22 cellular contexts compared by ENCODE assay signal in genomic region chr21:22468893-22469292, GRCh38.
A peak's percentile ranks its signal among the peaks of the same experiment; 100 is the strongest.
DNase-seq lines count a peak whose midpoint lies in the region; ATAC-seq and TF ChIP-seq lines count a peak whose summit lies in the region.
"Had no signal": no experiment of that assay in that cellular context is flagged by ENCODE, and none has a peak within 500 bp of the region (broad histone marks: within the 10 kb centered on the region; RNA-seq: fewer than 3 reads in every experiment).

No MANE protein-coding gene starts in this region.

- peaks cover 15% of the 10 kb centered on the region for H3K9me3 ChIP-seq in PC-3 (ENCODE audit: low read length)
- H3K9me3 ChIP-seq: A549, BLaER1 had no signal

- no peaks in the 10 kb centered on the region for H3K36me3 Mint-ChIP-seq in activated CD4-positive, alpha-beta T cell treated with anti-CD3 and anti-CD28 coated beads for 36 hours (ENCODE audit: low read depth)
- H3K36me3 Mint-ChIP-seq in activated T-helper 17 cell treated with anti-CD3 and anti-CD28 coated beads, Interleukin-2, amount 50 U/mL, for 72 hours (ENCODE audit: low read depth) = no peaks in the 10 kb centered on the region
- no peaks in the 10 kb centered on the region for H3K36me3 Mint-ChIP-seq in stimulated activated memory B cell treated with anti-CD40 and anti-IgM and Interleukin-4, amounts not matched to agents 10 μg/mL and 1 μg/mL and 100 μg/mL, for 72 hours
- H3K36me3 Mint-ChIP-seq: CD14-positive monocyte; CD4-positive, alpha-beta memory T cell had no signal

- no peaks in the 10 kb centered on the region for H3K27me3 ChIP-seq in PC-3 (ENCODE audit: low read length)
- H3K27me3 ChIP-seq: BLaER1 had no signal

- no peaks in the 10 kb centered on the region for H3K36me3 ChIP-seq in PC-3 (ENCODE audit: low read depth, low read length)
- H3K36me3 ChIP-seq: BLaER1 had no signal

- no peak overlapping the region for H3K27ac ChIP-seq in caudate nucleus (ENCODE audit: low read depth, low read length)
- no peak overlapping the region for H3K27ac ChIP-seq in PC-3 (ENCODE audit: low read length)
- H3K27ac ChIP-seq: 22Rv1, A549, BLaER1 had no signal

- CTCF ChIA-PET in activated CD4-positive, alpha-beta T cell treated with anti-CD3 and anti-CD28 coated beads for 36 hours (lab: Charles Lee) = no interaction called here
- CTCF ChIA-PET in PC-3 (lab: Charles Lee) = no interaction called here

- H3K9me3 Mint-ChIP-seq in activated CD4-positive, alpha-beta T cell treated with anti-CD3 and anti-CD28 coated beads for 36 hours (ENCODE audit: low read depth) = no peaks in the 10 kb centered on the region
- peaks cover 10% of the 10 kb centered on the region for H3K9me3 Mint-ChIP-seq in activated T-helper 17 cell treated with anti-CD3 and anti-CD28 coated beads, Interleukin-2, amount 50 U/mL, for 72 hours
- H3K9me3 Mint-ChIP-seq in stimulated activated memory B cell treated with anti-CD40 and anti-IgM and Interleukin-4, amounts not matched to agents 10 μg/mL and 1 μg/mL and 100 μg/mL, for 72 hours = peaks cover 2% of the 10 kb centered on the region

- no peak overlapping the region for H2AFZ ChIP-seq in PC-3 (ENCODE audit: low read length)

- POLR2A ChIA-PET in activated CD4-positive, alpha-beta T cell treated with anti-CD3 and anti-CD28 coated beads for 36 hours (lab: Charles Lee) = no interaction called here
- POLR2A ChIA-PET in PC-3 (lab: Charles Lee; ENCODE audit: unreplicated experiment) = no interaction called here

- H3K9me2 ChIP-seq in PC-3 (replicated peaks; ENCODE audit: low read length) = no peaks in the 10 kb centered on the region

- intact Hi-C loops in activated CD4-positive, alpha-beta T cell treated with anti-CD3 and anti-CD28 coated beads for 36 hours (cut with DNase I, micrococcal nuclease) = no loop called here
- intact Hi-C loops in PC-3 (cut with micrococcal nuclease) = no loop called here

- H3K9ac ChIP-seq in PC-3 (ENCODE audit: low read length) = no peak overlapping the region
- H3K9ac ChIP-seq: BLaER1 had no signal

- no peaks in the 10 kb centered on the region for H3F3A ChIP-seq in PC-3 (ENCODE audit: low read length, unreplicated experiment)

- H3K4me1 Mint-ChIP-seq in activated CD4-positive, alpha-beta T cell treated with anti-CD3 and anti-CD28 coated beads for 36 hours = no peaks in the 10 kb centered on the region
- H3K4me1 Mint-ChIP-seq in activated T-helper 17 cell treated with anti-CD3 and anti-CD28 coated beads, Interleukin-2, amount 50 U/mL, for 72 hours = no peaks in the 10 kb centered on the region
- H3K4me1 Mint-ChIP-seq in stimulated activated memory B cell treated with anti-CD40 and anti-IgM and Interleukin-4, amounts not matched to agents 10 μg/mL and 1 μg/mL and 100 μg/mL, for 72 hours = no peaks in the 10 kb centered on the region
- H3K4me1 Mint-ChIP-seq: CD14-positive monocyte; CD4-positive, alpha-beta memory T cell; IgD-negative memory B cell had no signal

- no peaks in the 10 kb centered on the region for H3K27me3 Mint-ChIP-seq in activated CD4-positive, alpha-beta T cell treated with anti-CD3 and anti-CD28 coated beads for 36 hours
- H3K27me3 Mint-ChIP-seq in activated T-helper 17 cell treated with anti-CD3 and anti-CD28 coated beads, Interleukin-2, amount 50 U/mL, for 72 hours = no peaks in the 10 kb centered on the region
- no peaks in the 10 kb centered on the region for H3K27me3 Mint-ChIP-seq in stimulated activated memory B cell treated with anti-CD40 and anti-IgM and Interleukin-4, amounts not matched to agents 10 μg/mL and 1 μg/mL and 100 μg/mL, for 72 hours
- H3K27me3 Mint-ChIP-seq: CD4-positive, alpha-beta memory T cell had no signal

- no peaks in the 10 kb centered on the region for H4K20me1 ChIP-seq in PC-3 (ENCODE audit: low read length)
- H4K20me1 ChIP-seq: BLaER1 had no signal

- no TSS peak for BruUV-seq in PC-3 (replicated peaks; lab: Mats Ljungman, UMichigan)

- H3K27ac Mint-ChIP-seq in activated CD4-positive, alpha-beta T cell treated with anti-CD3 and anti-CD28 coated beads for 36 hours = no peak overlapping the region
- H3K27ac Mint-ChIP-seq in activated T-helper 17 cell treated with anti-CD3 and anti-CD28 coated beads, Interleukin-2, amount 50 U/mL, for 72 hours = no peak overlapping the region
- H3K27ac Mint-ChIP-seq in stimulated activated memory B cell treated with anti-CD40 and anti-IgM and Interleukin-4, amounts not matched to agents 10 μg/mL and 1 μg/mL and 100 μg/mL, for 72 hours = no peak overlapping the region
- H3K27ac Mint-ChIP-seq: CD14-positive monocyte; CD4-positive, alpha-beta memory T cell; HFFc6; IgD-negative memory B cell had no signal

- H3K4me2 ChIP-seq in PC-3 (ENCODE audit: low read length) = no peak overlapping the region
- H3K4me2 ChIP-seq: A549, BLaER1 had no signal

- H3K79me2 ChIP-seq in PC-3 (ENCODE audit: low read length) = no peaks in the 10 kb centered on the region

- TF ChIP-seq CTCF in PC-3 (conservative IDR thresholded peaks at IDR 0.05; ENCODE audit: low read depth, low read length) = no peak

- DNase-seq in activated CD4-positive, alpha-beta T cell treated with anti-CD3 and anti-CD28 coated beads for 36 hours = no peak
- DNase-seq in activated CD4-positive, alpha-beta T cell treated with anti-CD3 and anti-CD28 coated beads for 4 hours = no peak
- DNase-seq in ELR (ENCODE audit: low read depth) (peak; percentile 1), caudate nucleus (lab: John Stamatoyannopoulos, UW) (no peak), PC-3 (no peak)
- DNase-seq: CD4-positive, alpha-beta memory T cell; DMS153; DMS79 treated with DMSO at 0.1 percent for 48 hours; EL; GOT3; H7; HFFc6 had no signal

- H3K4me1 ChIP-seq in PC-3 (ENCODE audit: insufficient read depth, low read length) = no peaks in the 10 kb centered on the region
- H3K4me1 ChIP-seq: A549, BLaER1 had no signal

- no peak overlapping the region for H3K4me3 ChIP-seq in PC-3 (ENCODE audit: low read length)
- H3K4me3 ChIP-seq: A549, BLaER1 had no signal

- peak; percentile 51 for ATAC-seq in activated CD4-positive, alpha-beta T cell treated with anti-CD3 and anti-CD28 coated beads for 36 hours
- ATAC-seq in activated T-helper 17 cell treated with anti-CD3 and anti-CD28 coated beads, Interleukin-2, amount 50 U/mL, for 72 hours (replicated peaks) = peak; percentile 21
- peak; percentile 12 for ATAC-seq in stimulated activated memory B cell treated with anti-CD40 and anti-IgM and Interleukin-4, amounts not matched to agents 10 μg/mL and 1 μg/mL and 100 μg/mL, for 72 hours
- ATAC-seq in GM21737 (IDR thresholded peaks at IDR 0.05; ENCODE audit: unreplicated experiment) (no peak), PC-3 (no peak)
- ATAC-seq: A549, HCT116, HepG2 had no signal

- H3K4me3 Mint-ChIP-seq in activated CD4-positive, alpha-beta T cell treated with anti-CD3 and anti-CD28 coated beads for 36 hours = no peak overlapping the region
- no peak overlapping the region for H3K4me3 Mint-ChIP-seq in activated T-helper 17 cell treated with anti-CD3 and anti-CD28 coated beads, Interleukin-2, amount 50 U/mL, for 72 hours
- no peak overlapping the region for H3K4me3 Mint-ChIP-seq in stimulated activated memory B cell treated with anti-CD40 and anti-IgM and Interleukin-4, amounts not matched to agents 10 μg/mL and 1 μg/mL and 100 μg/mL, for 72 hours
- H3K4me3 Mint-ChIP-seq: CD14-positive monocyte; CD4-positive, alpha-beta memory T cell; HFFc6; IgD-negative memory B cell had no signal

Comparison
In these comparisons a context has a peak if more than half of its experiments do, and no peak if none do; other contexts are left out.
1. ATAC-seq: peak in activated CD4-positive, alpha-beta T cell treated with anti-CD3 and anti-CD28 coated beads for 36 hours (single experiment), activated T-helper 17 cell treated with anti-CD3 and anti-CD28 coated beads, Interleukin-2, amount 50 U/mL, for 72 hours (single experiment) and stimulated activated memory B cell treated with anti-CD40 and anti-IgM and Interleukin-4, amounts not matched to agents 10 μg/mL and 1 μg/mL and 100 μg/mL, for 72 hours (single experiment); none in GM21737 (single experiment) and PC-3 (single experiment).